21 cellular contexts compared by ENCODE assay signal in the genomic region with DNA sequence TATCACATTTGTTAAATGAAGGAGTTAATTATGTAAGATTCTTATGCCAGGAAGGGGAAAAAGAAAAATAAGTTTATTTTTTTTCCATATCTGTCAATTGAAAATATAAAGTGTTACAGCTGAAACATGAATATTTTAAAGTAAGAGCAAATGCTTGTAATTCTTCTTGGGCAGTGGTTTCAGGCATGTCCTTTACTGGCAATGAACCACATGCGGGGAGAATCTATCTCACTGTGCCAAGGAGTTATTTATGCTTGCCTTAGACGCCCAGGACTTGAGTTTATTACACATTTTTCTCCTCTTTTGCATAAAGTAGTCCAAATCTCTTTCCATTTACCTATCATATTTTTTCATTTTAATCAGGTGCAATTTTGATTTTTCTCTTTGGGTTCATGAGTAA.
"Had no signal": no experiment of that assay in that cellular context is flagged by ENCODE, and none has a peak within 500 bp of the region (broad histone marks: within the 10 kb centered on the region; RNA-seq: fewer than 3 reads in every experiment).

No MANE protein-coding gene starts in this region.

- DNase-seq: activated CD4-positive, alpha-beta T cell treated with anti-CD3 and anti-CD28 coated beads, Interleukin-2, amount 50 U/mL, for 1 hour; activated naive CD4-positive, alpha-beta T cell treated with anti-CD3 and anti-CD28 coated beads for 36 hours; activated naive CD8-positive, alpha-beta T cell treated with anti-CD3 and anti-CD28 coated beads, Interleukin-2, amount 50 U/mL, for 24 hours; body of pancreas; caudate nucleus; effector CD4-positive, alpha-beta T cell; gastrocnemius medialis; heart right ventricle; left colon; naive thymus-derived CD4-positive, alpha-beta T cell; stimulated activated CD4-positive, alpha-beta T cell treated with anti-CD3 and anti-CD28 coated beads, Interleukin-12 subunit alpha, Interleukin-12 subunit beta, amount 100 ng/mL, for 4 hours; stimulated activated CD4-positive, alpha-beta T cell treated with anti-CD3 and anti-CD28 coated beads, Interleukin-2, amount 100 ng/mL, for 24 hours; T-cell; T-helper 9 cell; thyroid gland had no signal

- H3K4me1 ChIP-seq: gastrocnemius medialis, heart right ventricle, parathyroid adenoma, thyroid gland had no signal

- H3K9ac ChIP-seq: parathyroid adenoma had no signal

- H3K36me3 ChIP-seq: esophagus muscularis mucosa, gastrocnemius medialis, heart right ventricle, thyroid gland had no signal

- H3K27ac Mint-ChIP-seq: activated naive CD4-positive, alpha-beta T cell treated with anti-CD3 and anti-CD28 coated beads for 36 hours; activated naive CD8-positive, alpha-beta T cell treated with anti-CD3 and anti-CD28 coated beads, Interleukin-2, amount 50 U/mL, for 24 hours; naive thymus-derived CD4-positive, alpha-beta T cell; T-cell had no signal

- ATAC-seq: activated CD4-positive, CD25-positive, alpha-beta regulatory T cell treated with anti-CD3 and anti-CD28 coated beads, Interleukin-2, amount 50 U/mL, for 24 hours; activated naive CD8-positive, alpha-beta T cell treated with anti-CD3 and anti-CD28 coated beads, Interleukin-2, amount 50 U/mL, for 24 hours; body of pancreas; gastrocnemius medialis; heart right ventricle; left colon; naive thymus-derived CD4-positive, alpha-beta T cell; T-cell had no signal

- H3K27me3 ChIP-seq: body of pancreas, esophagus muscularis mucosa, gastrocnemius medialis, heart right ventricle, thyroid gland had no signal

- H3K27ac ChIP-seq: body of pancreas, coronary artery, esophagus muscularis mucosa, gastrocnemius medialis, heart right ventricle, parathyroid adenoma, SK-N-MC, thyroid gland had no signal

- H3K9me3 Mint-ChIP-seq: activated naive CD4-positive, alpha-beta T cell treated with anti-CD3 and anti-CD28 coated beads for 36 hours; activated naive CD8-positive, alpha-beta T cell treated with anti-CD3 and anti-CD28 coated beads, Interleukin-2, amount 50 U/mL, for 24 hours; naive thymus-derived CD4-positive, alpha-beta T cell; T-cell had no signal

- H3K9me3 ChIP-seq: body of pancreas, esophagus muscularis mucosa, gastrocnemius medialis, heart right ventricle, thyroid gland had no signal

- H3K36me3 Mint-ChIP-seq: naive thymus-derived CD4-positive, alpha-beta T cell; T-cell had no signal

- H2AFZ ChIP-seq: parathyroid adenoma had no signal

- H3K4me1 Mint-ChIP-seq: activated naive CD8-positive, alpha-beta T cell treated with anti-CD3 and anti-CD28 coated beads, Interleukin-2, amount 50 U/mL, for 24 hours; T-cell had no signal

- H3K4me3 Mint-ChIP-seq: activated naive CD4-positive, alpha-beta T cell treated with anti-CD3 and anti-CD28 coated beads for 36 hours; activated naive CD8-positive, alpha-beta T cell treated with anti-CD3 and anti-CD28 coated beads, Interleukin-2, amount 50 U/mL, for 24 hours; naive thymus-derived CD4-positive, alpha-beta T cell; T-cell had no signal

- H3K79me2 ChIP-seq: parathyroid adenoma had no signal

- H3K27me3 Mint-ChIP-seq: activated naive CD8-positive, alpha-beta T cell treated with anti-CD3 and anti-CD28 coated beads, Interleukin-2, amount 50 U/mL, for 24 hours; T-cell had no signal

- H3K4me3 ChIP-seq: body of pancreas, coronary artery, esophagus muscularis mucosa, gastrocnemius medialis, heart right ventricle, lung, SK-N-MC, thyroid gland had no signal
